Comparison of ENCODE assay signal across 14 cellular contexts in genomic region chr10:102311025-102311420, GRCh38.
DNase-seq lines count a peak whose midpoint lies in the region; ATAC-seq and TF ChIP-seq lines count a peak whose summit lies in the region.
"Had no signal": no experiment of that assay in that cellular context is flagged by ENCODE, and none has a peak within 500 bp of the region (broad histone marks: within the 10 kb centered on the region; RNA-seq: fewer than 3 reads in every experiment).

No MANE protein-coding gene starts in this region.

- H3K4me1 Mint-ChIP-seq in MCF 10A (ENCODE audit: insufficient read depth, unreplicated experiment): peaks cover 26% of the 10 kb centered on the region

- H3K27me3 Mint-ChIP-seq in MCF 10A (ENCODE audit: insufficient read depth, unreplicated experiment): no peaks in the 10 kb centered on the region
- H3K27me3 Mint-ChIP-seq: effector memory CD8-positive, alpha-beta T cell had no signal

- POLR2A ChIA-PET in MCF 10A (lab: Yijun Ruan, JAX): interaction anchor here (1.0 to 1.4 kb wide), 4 partner anchors 17 to 49 kb away, joined by 3 to 4 read pairs (median 4); no protein-coding TSS in a partner anchor

- H3K27ac Mint-ChIP-seq in MCF 10A (ENCODE audit: low read depth, unreplicated experiment): no peak overlapping the region
- H3K27ac Mint-ChIP-seq: activated naive CD4-positive, alpha-beta T cell treated with anti-CD3 and anti-CD28 coated beads for 36 hours had no signal

- H3K27ac ChIP-seq in breast epithelium: peak overlapping the region; percentile 49 to 59
- no peak overlapping the region for H3K27ac ChIP-seq in lower lobe of right lung
- peak overlapping the region in 4 of 5 donors; percentile 5 to 49 (median 20) for H3K27ac ChIP-seq in stomach

- H3K4me1 ChIP-seq in breast epithelium (peaks cover 0 to 3% of the 10 kb centered on the region in 2 donors), lower lobe of right lung (peaks cover 30% of the 10 kb centered on the region), stomach (peaks cover 6 to 51% (median 41%) of the 10 kb centered on the region in 4 donors)

- DNase-seq in breast epithelium (ENCODE audit: low spot score in 2 of 2) (no peak), MCF 10A (ENCODE audit: unreplicated experiment) (no peak), amniotic epithelial cell (ENCODE audit: low read depth) (peak; percentile 20), lower lobe of right lung (no peak), stomach (no peak), 8988T (no peak)
- DNase-seq: activated naive CD4-positive, alpha-beta T cell treated with anti-CD3 and anti-CD28 coated beads for 36 hours; effector memory CD8-positive, alpha-beta T cell; GF-D8; NCI-H1694 treated with DMSO at 0.1 percent for 48 hours; stimulated activated CD4-positive, alpha-beta T cell treated with anti-CD3 and anti-CD28 coated beads, Interleukin-15, amount 100 ng/mL, for 24 hours had no signal

- no peaks in the 10 kb centered on the region for H3K9me3 ChIP-seq in breast epithelium
- no peaks in the 10 kb centered on the region for H3K9me3 ChIP-seq in lower lobe of right lung
- no peaks in the 10 kb centered on the region for H3K9me3 ChIP-seq in stomach
- H3K9me3 ChIP-seq: Caco-2 had no signal

- TF ChIP-seq EP300 in stomach (IDR thresholded peaks at IDR 0.05): no peak

- BruUV-seq in MCF 10A (replicated peaks; lab: Mats Ljungman, UMichigan): no TSS peak

- no peak overlapping the region for H3K4me3 Mint-ChIP-seq in MCF 10A (ENCODE audit: unreplicated experiment)
- H3K4me3 Mint-ChIP-seq: activated naive CD4-positive, alpha-beta T cell treated with anti-CD3 and anti-CD28 coated beads for 36 hours; effector memory CD8-positive, alpha-beta T cell had no signal

- H3K9me3 Mint-ChIP-seq in MCF 10A (ENCODE audit: unreplicated experiment): no peaks in the 10 kb centered on the region
- H3K9me3 Mint-ChIP-seq: activated naive CD4-positive, alpha-beta T cell treated with anti-CD3 and anti-CD28 coated beads for 36 hours; effector memory CD8-positive, alpha-beta T cell had no signal

- CTCF ChIA-PET in MCF 10A (lab: Yijun Ruan, JAX): interaction anchor here (0.6 to 1.4 kb wide), 2 partner anchors 41 to 61 kb away, joined by 3 read pairs; no protein-coding TSS in a partner anchor

- intact Hi-C loops in breast epithelium (cut with DNase I; ENCODE audit: low total_unique reads): no loop called here
- intact Hi-C loops in MCF 10A (cut with micrococcal nuclease): no loop called here
- intact Hi-C loops in lower lobe of right lung (cut with DNase I): no loop called here
- intact Hi-C loops in stomach (cut with DNase I; ENCODE audit: low total_unique reads): no loop called here

- TF ChIP-seq CTCF in breast epithelium (IDR thresholded peaks at IDR 0.05) (no peak), MCF 10A (IDR thresholded peaks at IDR 0.05; ENCODE audit: unreplicated experiment) (no peak), lower lobe of right lung (IDR thresholded peaks at IDR 0.05) (no peak), stomach (IDR thresholded peaks at IDR 0.05) (no peak)

- H3K36me3 Mint-ChIP-seq in MCF 10A (ENCODE audit: insufficient read depth, unreplicated experiment): peaks cover 7% of the 10 kb centered on the region

- no peaks in the 10 kb centered on the region for H3K27me3 ChIP-seq in breast epithelium
- no peaks in the 10 kb centered on the region for H3K27me3 ChIP-seq in lower lobe of right lung (ENCODE audit: low read depth)
- no peaks in the 10 kb centered on the region for H3K27me3 ChIP-seq in stomach

- WGBS in stomach, 5 donors: 26 to 58% (median 36%) methylated on average over 3 of the region's 3 CpGs

- ATAC-seq in lower lobe of right lung (peak; percentile 11 to 58), GM21515 (IDR thresholded peaks at IDR 0.05; ENCODE audit: unreplicated experiment) (no peak), HG02840 (IDR thresholded peaks at IDR 0.05; ENCODE audit: low FRiP score, unreplicated experiment) (no peak)
- ATAC-seq: effector memory CD8-positive, alpha-beta T cell had no signal

- H3K4me3 ChIP-seq in breast epithelium: no peak overlapping the region
- H3K4me3 ChIP-seq in lower lobe of right lung: no peak overlapping the region
- no peak overlapping the region for H3K4me3 ChIP-seq in stomach

- TF ChIP-seq POLR2A in breast epithelium (IDR thresholded peaks at IDR 0.05) (no peak), stomach (IDR thresholded peaks at IDR 0.05) (no peak)

- no peaks in the 10 kb centered on the region for H3K36me3 ChIP-seq in breast epithelium
- no peaks in the 10 kb centered on the region for H3K36me3 ChIP-seq in lower lobe of right lung
- peaks cover 0 to 15% (median 3%) of the 10 kb centered on the region in 4 donors for H3K36me3 ChIP-seq in stomach

Comparison
In these comparisons a context has a peak if more than half of its experiments do, and no peak if none do; other contexts are left out.
1. ATAC-seq: peak in lower lobe of right lung (2 of 2); none in GM21515 (single experiment) and HG02840 (single experiment).